In genomic region chr21:46637952-46638746, GRCh38 we compare ENCODE assay signal across 10 cellular contexts. TPM values are rescaled to one million over a fixed set of nuclear protein-coding genes. Genes with fewer than 3 reads are reported as not detected.
A peak's percentile ranks its signal among the peaks of the same experiment; 100 is the strongest.
DNase-seq lines count a peak whose midpoint lies in the region; ATAC-seq and TF ChIP-seq lines count a peak whose summit lies in the region.
"Had no signal": no experiment of that assay in that cellular context is flagged by ENCODE, and none has a peak within 500 bp of the region (broad histone marks: within the 10 kb centered on the region; RNA-seq: fewer than 3 reads in every experiment).

No MANE protein-coding gene starts in this region.

- intact Hi-C loops in activated CD4-positive, alpha-beta T cell treated with anti-CD3 and anti-CD28 coated beads, Interleukin-2, amount 10 ng/mL, durations not matched to agents 24 days and 14 days (cut with micrococcal nuclease), result loop anchor here (1.0 kb wide), 1 partner anchor 180 kb away; the partner anchor contains the start of gene DIP2A

- peaks cover 5 to 24% (median 9%) of the 10 kb centered on the region in 4 donors for H3K36me3 ChIP-seq in upper lobe of left lung

- H3K27me3 Mint-ChIP-seq in activated CD4-positive, alpha-beta T cell treated with anti-CD3 and anti-CD28 coated beads, Interleukin-2, amount 10 ng/mL, durations not matched to agents 24 days and 14 days, result no peaks in the 10 kb centered on the region
- no peaks in the 10 kb centered on the region for H3K27me3 Mint-ChIP-seq in activated CD4-positive, alpha-beta memory T cell treated with anti-CD3 and anti-CD28 coated beads, Interleukin-2, amount 10 ng/mL, durations not matched to agents 7 days and 5 days
- H3K27me3 Mint-ChIP-seq in stimulated activated naive CD8-positive, alpha-beta T cell treated with anti-CD3 and anti-CD28 coated beads, Interleukin-15, amount 100 ng/mL, for 72 hours, result no peaks in the 10 kb centered on the region

- WGBS in upper lobe of left lung, 2 donors, result 31 to 50% methylated on average over 3 of the region's 3 CpGs

- peaks cover 27 to 40% (median 37%) of the 10 kb centered on the region in 4 donors for H3K4me1 ChIP-seq in upper lobe of left lung

- no peaks in the 10 kb centered on the region for H3K9me3 Mint-ChIP-seq in activated CD4-positive, alpha-beta T cell treated with anti-CD3 and anti-CD28 coated beads, Interleukin-2, amount 10 ng/mL, durations not matched to agents 24 days and 14 days
- H3K9me3 Mint-ChIP-seq in activated CD4-positive, alpha-beta memory T cell treated with anti-CD3 and anti-CD28 coated beads, Interleukin-2, amount 10 ng/mL, durations not matched to agents 7 days and 5 days, result peaks cover 2% of the 10 kb centered on the region
- no peaks in the 10 kb centered on the region for H3K9me3 Mint-ChIP-seq in stimulated activated naive CD8-positive, alpha-beta T cell treated with anti-CD3 and anti-CD28 coated beads, Interleukin-15, amount 100 ng/mL, for 72 hours

- H3K9me3 ChIP-seq in upper lobe of left lung, result no peaks in the 10 kb centered on the region
- H3K9me3 ChIP-seq: Peyer's patch had no signal

- H3K4me3 ChIP-seq in fibroblast of villous mesenchyme (ENCODE audit: low read depth, low read length), result peak overlapping the region; percentile 27
- peak overlapping the region in 1 of 4 donors; percentile 19 for H3K4me3 ChIP-seq in upper lobe of left lung
- H3K4me3 ChIP-seq: Peyer's patch had no signal

- H3K27me3 ChIP-seq in upper lobe of left lung, result no peaks in the 10 kb centered on the region
- H3K27me3 ChIP-seq: Peyer's patch had no signal

- H3K4me1 Mint-ChIP-seq in activated CD4-positive, alpha-beta T cell treated with anti-CD3 and anti-CD28 coated beads, Interleukin-2, amount 10 ng/mL, durations not matched to agents 24 days and 14 days, result peaks cover 60% of the 10 kb centered on the region
- H3K4me1 Mint-ChIP-seq in activated CD4-positive, alpha-beta memory T cell treated with anti-CD3 and anti-CD28 coated beads, Interleukin-2, amount 10 ng/mL, durations not matched to agents 7 days and 5 days, result peaks cover 59% of the 10 kb centered on the region
- H3K4me1 Mint-ChIP-seq in stimulated activated naive CD8-positive, alpha-beta T cell treated with anti-CD3 and anti-CD28 coated beads, Interleukin-15, amount 100 ng/mL, for 72 hours, result peaks cover 68% of the 10 kb centered on the region

- ATAC-seq in stimulated activated naive CD8-positive, alpha-beta T cell treated with anti-CD3 and anti-CD28 coated beads, Interleukin-15, amount 100 ng/mL, for 72 hours, result peak; percentile 56
- no peak for ATAC-seq in GM21360 (IDR thresholded peaks at IDR 0.05; ENCODE audit: unreplicated experiment)
- ATAC-seq in upper lobe of left lung (ENCODE audit: low FRiP score in 2 of 2), result no peak

- H3K36me3 Mint-ChIP-seq in activated CD4-positive, alpha-beta T cell treated with anti-CD3 and anti-CD28 coated beads, Interleukin-2, amount 10 ng/mL, durations not matched to agents 24 days and 14 days (ENCODE audit: low read depth), result peaks cover 36% of the 10 kb centered on the region
- H3K36me3 Mint-ChIP-seq in activated CD4-positive, alpha-beta memory T cell treated with anti-CD3 and anti-CD28 coated beads, Interleukin-2, amount 10 ng/mL, durations not matched to agents 7 days and 5 days (ENCODE audit: low read depth), result peaks cover 53% of the 10 kb centered on the region

- no peak for TF ChIP-seq CTCF in fibroblast of villous mesenchyme (IDR thresholded peaks at IDR 0.05; ENCODE audit: insufficient read depth, low read depth, low read length)
- TF ChIP-seq CTCF in upper lobe of left lung (IDR thresholded peaks at IDR 0.05), result no peak

- H3K27ac ChIP-seq in upper lobe of left lung, result peak overlapping the region in 2 of 4 donors; percentile 33 to 99

- peak overlapping the region; percentile 87 for H3K27ac Mint-ChIP-seq in activated CD4-positive, alpha-beta T cell treated with anti-CD3 and anti-CD28 coated beads, Interleukin-2, amount 10 ng/mL, durations not matched to agents 24 days and 14 days
- H3K27ac Mint-ChIP-seq in activated CD4-positive, alpha-beta memory T cell treated with anti-CD3 and anti-CD28 coated beads, Interleukin-2, amount 10 ng/mL, durations not matched to agents 7 days and 5 days, result peak overlapping the region; percentile 61
- H3K27ac Mint-ChIP-seq in stimulated activated naive CD8-positive, alpha-beta T cell treated with anti-CD3 and anti-CD28 coated beads, Interleukin-15, amount 100 ng/mL, for 72 hours, result peak overlapping the region; percentile 85 to 91

- CTCF ChIA-PET in activated CD4-positive, alpha-beta memory T cell treated with anti-CD3 and anti-CD28 coated beads, Interleukin-2, amount 10 ng/mL, durations not matched to agents 7 days and 5 days (lab: Charles Lee), result interaction anchor here (1.0 to 2.0 kb wide), 4 partner anchors 15 to 494 kb away, joined by 4 to 5 read pairs (median 4); no protein-coding TSS in a partner anchor

- peak overlapping the region; percentile 78 for H3K4me3 Mint-ChIP-seq in activated CD4-positive, alpha-beta T cell treated with anti-CD3 and anti-CD28 coated beads, Interleukin-2, amount 10 ng/mL, durations not matched to agents 24 days and 14 days
- peak overlapping the region; percentile 56 for H3K4me3 Mint-ChIP-seq in activated CD4-positive, alpha-beta memory T cell treated with anti-CD3 and anti-CD28 coated beads, Interleukin-2, amount 10 ng/mL, durations not matched to agents 7 days and 5 days
- H3K4me3 Mint-ChIP-seq in stimulated activated naive CD8-positive, alpha-beta T cell treated with anti-CD3 and anti-CD28 coated beads, Interleukin-15, amount 100 ng/mL, for 72 hours, result peak overlapping the region; percentile 79 to 87

- no peak for TF ChIP-seq POLR2A in upper lobe of left lung (IDR thresholded peaks at IDR 0.05)

- no peak for DNase-seq in activated CD4-positive, alpha-beta T cell treated with anti-CD3 and anti-CD28 coated beads, Interleukin-2, amount 10 ng/mL, durations not matched to agents 24 days and 14 days
- DNase-seq in activated CD4-positive, alpha-beta T cell treated with anti-CD3 and anti-CD28 coated beads, Interleukin-2, amount 50 U/mL, for 4 hours, result no peak
- DNase-seq in activated CD4-positive, alpha-beta memory T cell treated with anti-CD3 and anti-CD28 coated beads, Interleukin-2, amount 10 ng/mL, durations not matched to agents 7 days and 5 days, result no peak
- DNase-seq in fibroblast of villous mesenchyme (ENCODE audit: low read depth) (peak; percentile 8), UCSD-AML1 (lab: John Stamatoyannopoulos, UW; ENCODE audit: unreplicated experiment) (no peak), upper lobe of left lung (no peak)
- DNase-seq in stimulated activated naive CD8-positive, alpha-beta T cell treated with anti-CD3 and anti-CD28 coated beads, Interleukin-15, amount 100 ng/mL, for 72 hours, result no peak
- DNase-seq: hippocampal formation, Peyer's patch had no signal

- POLR2A ChIA-PET in activated CD4-positive, alpha-beta memory T cell treated with anti-CD3 and anti-CD28 coated beads, Interleukin-2, amount 10 ng/mL, durations not matched to agents 7 days and 5 days (lab: Charles Lee), result interaction anchor here (0.9 to 5.4 kb wide), 5 partner anchors 32 to 495 kb away, joined by 3 to 52 read pairs (median 25); partner anchors contain the start of genes DIP2A and S100B

- no peak for TF ChIP-seq EP300 in upper lobe of left lung (IDR thresholded peaks at IDR 0.05)

RNA-seq across cellular contexts. Expression of gene PRMT2, which starts 2.7 kb away (rescaled TPM):
- total RNA-seq in activated CD4-positive, alpha-beta T cell treated with anti-CD3 and anti-CD28 coated beads, Interleukin-2, amount 10 ng/mL, durations not matched to agents 24 days and 14 days, result 56.7 and 59.4 TPM in 2 replicates
- 100 to 1,000 TPM in 1 of 2 experiments, 10 to 100 TPM in 1; 97.3 to 102 TPM for total RNA-seq in activated CD4-positive, alpha-beta memory T cell treated with anti-CD3 and anti-CD28 coated beads, Interleukin-2, amount 10 ng/mL, durations not matched to agents 7 days and 5 days
- 120 and 164 TPM in 2 replicates for total RNA-seq in fibroblast of villous mesenchyme
- total RNA-seq in upper lobe of left lung, result 100 to 1,000 TPM in 5 of 6 donors, 10 to 100 TPM in 1; 91.6 to 152 (median 115) TPM

RNA-seq across cellular contexts. Expression of gene S100B, which starts 33.3 kb away (rescaled TPM):
- total RNA-seq in activated CD4-positive, alpha-beta T cell treated with anti-CD3 and anti-CD28 coated beads, Interleukin-2, amount 10 ng/mL, durations not matched to agents 24 days and 14 days, result not detected in 2 replicates
- total RNA-seq in activated CD4-positive, alpha-beta memory T cell treated with anti-CD3 and anti-CD28 coated beads, Interleukin-2, amount 10 ng/mL, durations not matched to agents 7 days and 5 days, result not detected
- total RNA-seq in fibroblast of villous mesenchyme (not detected in 2 replicates), upper lobe of left lung (1 to 10 TPM in 4 of 6 donors, not detected in 2; 1.8 to 4.5 (median 2.7) TPM)
